ENCODE assay signal across 1 cellular context in genomic region chr14:92259613-92260357, GRCh38.
A peak's percentile ranks its signal among the peaks of the same experiment; 100 is the strongest.
TF ChIP-seq lines count a peak whose summit lies in the region.

No MANE protein-coding gene starts in this region.

TF ChIP-seq in GM12878, 131 proteins besides CTCF, POLR2A, EP300 and RAD21 (continued from another document):
- TF ChIP-seq ZBTB4 (CRISPR knock-in tag; IDR thresholded peaks at IDR 0.05) (no peak), ATF7 (IDR thresholded peaks at IDR 0.05; ENCODE audit: low read depth) (peak; percentile 76), POU2F2 (IDR thresholded peaks at IDR 0.05; ENCODE audit: borderline replicate concordance, low read depth, low read length) (peak; percentile 13; the same call in 1 of the 3 replicates), NFYA (IDR thresholded peaks at IDR 0.05; ENCODE audit: borderline replicate concordance, low read depth, low read length) (no peak), SPI1 (IDR thresholded peaks at IDR 0.05; ENCODE audit: borderline replicate concordance, insufficient read depth, low read depth, low read length) (peak; percentile 79; the same call in 1 of the 2 replicates), CBFB (IDR thresholded peaks at IDR 0.05; ENCODE audit: low read depth) (peak; percentile 60; the same call in 1 of the 2 replicates), SMC3 (IDR thresholded peaks at IDR 0.05; ENCODE audit: borderline replicate concordance, low read length) (peak; percentile 23; the same call in 1 of the 2 replicates), HDAC6 (IDR thresholded peaks at IDR 0.05; ENCODE audit: unreplicated experiment) (no peak), MEF2A (IDR thresholded peaks at IDR 0.05; ENCODE audit: insufficient read depth, low read depth, low read length) (0 out of 2 replicates have a peak, but pooled peaks have one; percentile 12), EED (IDR thresholded peaks at IDR 0.05; ENCODE audit: low read depth) (peak; percentile 36; the same call in 1 of the 2 replicates), STAT1 (conservative IDR thresholded peaks at IDR 0.05) (no peak), CEBPB (IDR thresholded peaks at IDR 0.05; ENCODE audit: borderline replicate concordance in 1 of 2, low read depth in 2 of 2, low read length in 2 of 2) (no peak), ESRRA (IDR thresholded peaks at IDR 0.05; ENCODE audit: low read length) (peak; percentile 67; the same call in 1 of the 2 replicates), GATAD2B (conservative IDR thresholded peaks at IDR 0.05; ENCODE audit: low read depth) (0 out of 2 replicates have a peak, but pooled peaks have one; percentile 66), NR2C2 (IDR thresholded peaks at IDR 0.05; ENCODE audit: borderline replicate concordance, control insufficient read depth, insufficient read length, low read depth) (no peak), ETV6 (conservative IDR thresholded peaks at IDR 0.05 in 1 of 2, IDR thresholded peaks at IDR 0.05 in 1 of 2; ENCODE audit: borderline replicate concordance in 1 of 2, low read depth in 1 of 2) (peak in 1 of 2 experiments; percentile 86; a peak in 2 of 4 replicates), ASH2L (IDR thresholded peaks at IDR 0.05; ENCODE audit: borderline replicate concordance, low read depth) (no peak), IKZF2 (IDR thresholded peaks at IDR 0.05) (peak; percentile 83 to 86; a peak in 3 of 4 replicates), PML (IDR thresholded peaks at IDR 0.05; ENCODE audit: low read length) (no peak), RUNX3 (IDR thresholded peaks at IDR 0.05; ENCODE audit: low read length) (peak; percentile 87), NR2C1 (IDR thresholded peaks at IDR 0.05) (0 out of 2 replicates have a peak, but pooled peaks have one; percentile 44), ZNF207 (IDR thresholded peaks at IDR 0.05; ENCODE audit: borderline replicate concordance) (no peak), ZNF622 (IDR thresholded peaks at IDR 0.05) (no peak)
